ENCODE assay signal across 1 cellular context in genomic region chrX:23667239-23668177, GRCh38.
TF ChIP-seq lines count a peak whose summit lies in the region.

TSS of gene PRDX4 (plus strand) at chrX:23667493. CDS start at chrX:23667571, 78 bp downstream.

TF ChIP-seq in HepG2, 621 proteins besides CTCF, POLR2A, EP300 and RAD21 (continued from another document and continues in another):
- TF ChIP-seq PRDM10 (CRISPR knock-in tag; IDR thresholded peaks at IDR 0.05; ENCODE audit: low read depth) (no peak), ZNF337 (CRISPR knock-in tag; IDR thresholded peaks at IDR 0.05; ENCODE audit: borderline replicate concordance, low read depth) (no peak), TFDP2 (CRISPR knock-in tag; IDR thresholded peaks at IDR 0.05) (peak; percentile 82), ZNF350 (CRISPR knock-in tag; IDR thresholded peaks at IDR 0.05; ENCODE audit: borderline replicate concordance, low read depth) (0 out of 2 replicates have a peak, but pooled peaks have one; percentile 27), HCFC1 (IDR thresholded peaks at IDR 0.05; ENCODE audit: low read depth, low read length) (no peak), BORCS8-MEF2B (CRISPR knock-in tag; IDR thresholded peaks at IDR 0.05) (peak; percentile 42; the same call in 1 of the 2 replicates), ZEB1 (IDR thresholded peaks at IDR 0.05; ENCODE audit: insufficient replicate concordance, low read depth) (no peak), ZBTB14 (CRISPR knock-in tag; IDR thresholded peaks at IDR 0.05) (peak; percentile 88), TEAD3 (CRISPR knock-in tag; optimal IDR thresholded peaks at IDR 0.05; ENCODE audit: borderline replicate concordance) (no peak), ZNF766 (CRISPR knock-in tag; IDR thresholded peaks at IDR 0.05; ENCODE audit: borderline replicate concordance) (0 out of 2 replicates have a peak, but pooled peaks have one; percentile 61), POGK (CRISPR knock-in tag; conservative IDR thresholded peaks at IDR 0.05) (0 out of 2 replicates have a peak, but pooled peaks have one; percentile 50), PHF20 (CRISPR knock-in tag; IDR thresholded peaks at IDR 0.05) (0 out of 2 replicates have a peak, but pooled peaks have one; percentile 42), ZNF704 (CRISPR knock-in tag; IDR thresholded peaks at IDR 0.05; ENCODE audit: borderline replicate concordance) (0 out of 2 replicates have a peak, but pooled peaks have one; percentile 60), ZNF317 (CRISPR knock-in tag; IDR thresholded peaks at IDR 0.05) (no peak), HNRNPK (IDR thresholded peaks at IDR 0.05; ENCODE audit: low read depth, low read length, poor library complexity, severe bottlenecking) (peak; percentile 21), ZNF44 (CRISPR knock-in tag; IDR thresholded peaks at IDR 0.05) (no peak), ZNF891 (CRISPR knock-in tag; IDR thresholded peaks at IDR 0.05) (no peak), ZNF136 (CRISPR knock-in tag; IDR thresholded peaks at IDR 0.05; ENCODE audit: low read depth) (no peak), ZNF713 (CRISPR knock-in tag; IDR thresholded peaks at IDR 0.05) (no peak), ZNF225 (CRISPR knock-in tag; IDR thresholded peaks at IDR 0.05) (no peak), ZNF33A (CRISPR knock-in tag; IDR thresholded peaks at IDR 0.05; ENCODE audit: borderline replicate concordance) (no peak), RFX5 (IDR thresholded peaks at IDR 0.05; ENCODE audit: low read depth, low read length) (no peak), ZNF546 (CRISPR knock-in tag; conservative IDR thresholded peaks at IDR 0.05) (no peak), ZNF121 (CRISPR knock-in tag; IDR thresholded peaks at IDR 0.05) (no peak), CREB3 (CRISPR knock-in tag; IDR thresholded peaks at IDR 0.05) (no peak), MAFG (CRISPR knock-in tag; IDR thresholded peaks at IDR 0.05) (no peak), ZNF17 (CRISPR knock-in tag; IDR thresholded peaks at IDR 0.05) (no peak)
- TF ChIP-seq, protein P1, sequence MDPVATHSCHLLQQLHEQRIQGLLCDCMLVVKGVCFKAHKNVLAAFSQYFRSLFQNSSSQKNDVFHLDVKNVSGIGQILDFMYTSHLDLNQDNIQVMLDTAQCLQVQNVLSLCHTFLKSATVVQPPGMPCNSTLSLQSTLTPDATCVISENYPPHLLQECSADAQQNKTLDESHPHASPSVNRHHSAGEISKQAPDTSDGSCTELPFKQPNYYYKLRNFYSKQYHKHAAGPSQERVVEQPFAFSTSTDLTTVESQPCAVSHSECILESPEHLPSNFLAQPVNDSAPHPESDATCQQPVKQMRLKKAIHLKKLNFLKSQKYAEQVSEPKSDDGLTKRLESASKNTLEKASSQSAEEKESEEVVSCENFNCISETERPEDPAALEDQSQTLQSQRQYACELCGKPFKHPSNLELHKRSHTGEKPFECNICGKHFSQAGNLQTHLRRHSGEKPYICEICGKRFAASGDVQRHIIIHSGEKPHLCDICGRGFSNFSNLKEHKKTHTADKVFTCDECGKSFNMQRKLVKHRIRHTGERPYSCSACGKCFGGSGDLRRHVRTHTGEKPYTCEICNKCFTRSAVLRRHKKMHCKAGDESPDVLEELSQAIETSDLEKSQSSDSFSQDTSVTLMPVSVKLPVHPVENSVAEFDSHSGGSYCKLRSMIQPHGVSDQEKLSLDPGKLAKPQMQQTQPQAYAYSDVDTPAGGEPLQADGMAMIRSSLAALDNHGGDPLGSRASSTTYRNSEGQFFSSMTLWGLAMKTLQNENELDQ (CRISPR knock-in tag; IDR thresholded peaks at IDR 0.05; ENCODE audit: borderline replicate concordance), result no peak
- TF ChIP-seq, protein P2, sequence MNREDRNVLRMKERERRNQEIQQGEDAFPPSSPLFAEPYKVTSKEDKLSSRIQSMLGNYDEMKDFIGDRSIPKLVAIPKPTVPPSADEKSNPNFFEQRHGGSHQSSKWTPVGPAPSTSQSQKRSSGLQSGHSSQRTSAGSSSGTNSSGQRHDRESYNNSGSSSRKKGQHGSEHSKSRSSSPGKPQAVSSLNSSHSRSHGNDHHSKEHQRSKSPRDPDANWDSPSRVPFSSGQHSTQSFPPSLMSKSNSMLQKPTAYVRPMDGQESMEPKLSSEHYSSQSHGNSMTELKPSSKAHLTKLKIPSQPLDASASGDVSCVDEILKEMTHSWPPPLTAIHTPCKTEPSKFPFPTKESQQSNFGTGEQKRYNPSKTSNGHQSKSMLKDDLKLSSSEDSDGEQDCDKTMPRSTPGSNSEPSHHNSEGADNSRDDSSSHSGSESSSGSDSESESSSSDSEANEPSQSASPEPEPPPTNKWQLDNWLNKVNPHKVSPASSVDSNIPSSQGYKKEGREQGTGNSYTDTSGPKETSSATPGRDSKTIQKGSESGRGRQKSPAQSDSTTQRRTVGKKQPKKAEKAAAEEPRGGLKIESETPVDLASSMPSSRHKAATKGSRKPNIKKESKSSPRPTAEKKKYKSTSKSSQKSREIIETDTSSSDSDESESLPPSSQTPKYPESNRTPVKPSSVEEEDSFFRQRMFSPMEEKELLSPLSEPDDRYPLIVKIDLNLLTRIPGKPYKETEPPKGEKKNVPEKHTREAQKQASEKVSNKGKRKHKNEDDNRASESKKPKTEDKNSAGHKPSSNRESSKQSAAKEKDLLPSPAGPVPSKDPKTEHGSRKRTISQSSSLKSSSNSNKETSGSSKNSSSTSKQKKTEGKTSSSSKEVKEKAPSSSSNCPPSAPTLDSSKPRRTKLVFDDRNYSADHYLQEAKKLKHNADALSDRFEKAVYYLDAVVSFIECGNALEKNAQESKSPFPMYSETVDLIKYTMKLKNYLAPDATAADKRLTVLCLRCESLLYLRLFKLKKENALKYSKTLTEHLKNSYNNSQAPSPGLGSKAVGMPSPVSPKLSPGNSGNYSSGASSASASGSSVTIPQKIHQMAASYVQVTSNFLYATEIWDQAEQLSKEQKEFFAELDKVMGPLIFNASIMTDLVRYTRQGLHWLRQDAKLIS (CRISPR knock-in tag; IDR thresholded peaks at IDR 0.05), result no peak
- TF ChIP-seq, protein P3, sequence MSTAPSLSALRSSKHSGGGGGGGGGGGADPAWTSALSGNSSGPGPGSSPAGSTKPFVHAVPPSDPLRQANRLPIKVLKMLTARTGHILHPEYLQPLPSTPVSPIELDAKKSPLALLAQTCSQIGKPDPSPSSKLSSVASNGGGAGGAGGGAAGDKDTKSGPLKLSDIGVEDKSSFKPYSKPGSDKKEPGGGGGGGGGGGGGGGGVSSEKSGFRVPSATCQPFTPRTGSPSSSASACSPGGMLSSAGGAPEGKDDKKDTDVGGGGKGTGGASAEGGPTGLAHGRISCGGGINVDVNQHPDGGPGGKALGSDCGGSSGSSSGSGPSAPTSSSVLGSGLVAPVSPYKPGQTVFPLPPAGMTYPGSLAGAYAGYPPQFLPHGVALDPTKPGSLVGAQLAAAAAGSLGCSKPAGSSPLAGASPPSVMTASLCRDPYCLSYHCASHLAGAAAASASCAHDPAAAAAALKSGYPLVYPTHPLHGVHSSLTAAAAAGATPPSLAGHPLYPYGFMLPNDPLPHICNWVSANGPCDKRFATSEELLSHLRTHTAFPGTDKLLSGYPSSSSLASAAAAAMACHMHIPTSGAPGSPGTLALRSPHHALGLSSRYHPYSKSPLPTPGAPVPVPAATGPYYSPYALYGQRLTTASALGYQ (CRISPR knock-in tag; IDR thresholded peaks at IDR 0.05), result no peak
- TF ChIP-seq, protein P4, sequence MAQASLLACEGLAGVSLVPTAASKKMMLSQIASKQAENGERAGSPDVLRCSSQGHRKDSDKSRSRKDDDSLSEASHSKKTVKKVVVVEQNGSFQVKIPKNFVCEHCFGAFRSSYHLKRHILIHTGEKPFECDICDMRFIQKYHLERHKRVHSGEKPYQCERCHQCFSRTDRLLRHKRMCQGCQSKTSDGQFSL (CRISPR knock-in tag; IDR thresholded peaks at IDR 0.05), result peak; percentile 85
- TF ChIP-seq, protein P5, sequence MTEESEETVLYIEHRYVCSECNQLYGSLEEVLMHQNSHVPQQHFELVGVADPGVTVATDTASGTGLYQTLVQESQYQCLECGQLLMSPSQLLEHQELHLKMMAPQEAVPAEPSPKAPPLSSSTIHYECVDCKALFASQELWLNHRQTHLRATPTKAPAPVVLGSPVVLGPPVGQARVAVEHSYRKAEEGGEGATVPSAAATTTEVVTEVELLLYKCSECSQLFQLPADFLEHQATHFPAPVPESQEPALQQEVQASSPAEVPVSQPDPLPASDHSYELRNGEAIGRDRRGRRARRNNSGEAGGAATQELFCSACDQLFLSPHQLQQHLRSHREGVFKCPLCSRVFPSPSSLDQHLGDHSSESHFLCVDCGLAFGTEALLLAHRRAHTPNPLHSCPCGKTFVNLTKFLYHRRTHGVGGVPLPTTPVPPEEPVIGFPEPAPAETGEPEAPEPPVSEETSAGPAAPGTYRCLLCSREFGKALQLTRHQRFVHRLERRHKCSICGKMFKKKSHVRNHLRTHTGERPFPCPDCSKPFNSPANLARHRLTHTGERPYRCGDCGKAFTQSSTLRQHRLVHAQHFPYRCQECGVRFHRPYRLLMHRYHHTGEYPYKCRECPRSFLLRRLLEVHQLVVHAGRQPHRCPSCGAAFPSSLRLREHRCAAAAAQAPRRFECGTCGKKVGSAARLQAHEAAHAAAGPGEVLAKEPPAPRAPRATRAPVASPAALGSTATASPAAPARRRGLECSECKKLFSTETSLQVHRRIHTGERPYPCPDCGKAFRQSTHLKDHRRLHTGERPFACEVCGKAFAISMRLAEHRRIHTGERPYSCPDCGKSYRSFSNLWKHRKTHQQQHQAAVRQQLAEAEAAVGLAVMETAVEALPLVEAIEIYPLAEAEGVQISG (CRISPR knock-in tag; IDR thresholded peaks at IDR 0.05), result 0 out of 2 replicates have a peak, but pooled peaks have one; percentile 50
